In genomic region chr3:14858105-14858504, GRCh38 we compare ENCODE assay signal across 21 cellular contexts. TPM values are rescaled to one million over a fixed set of nuclear protein-coding genes. Genes with fewer than 3 reads are reported as not detected.
DNase-seq lines count a peak whose midpoint lies in the region; ATAC-seq and TF ChIP-seq lines count a peak whose summit lies in the region.
"Had no signal": no experiment of that assay in that cellular context is flagged by ENCODE, and none has a peak within 500 bp of the region (broad histone marks: within the 10 kb centered on the region; RNA-seq: fewer than 3 reads in every experiment).

No MANE protein-coding gene starts in this region.

- H3K4me1 Mint-ChIP-seq in chondrocyte (ENCODE audit: low read depth), result no peaks in the 10 kb centered on the region
- H3K4me1 Mint-ChIP-seq in neural progenitor cell, result peaks cover 5% of the 10 kb centered on the region
- H3K4me1 Mint-ChIP-seq: B cell; CD4-positive, CD25-positive, alpha-beta regulatory T cell had no signal

- H3K4me2 ChIP-seq in DND-41 (ENCODE audit: insufficient read depth, low read length), result no peak overlapping the region
- H3K4me2 ChIP-seq in neural progenitor cell, result no peak overlapping the region
- H3K4me2 ChIP-seq: BLaER1 had no signal

- no peak for ATAC-seq in DND-41 (ENCODE audit: insufficient read depth, low read depth)
- ATAC-seq in HG02938 (IDR thresholded peaks at IDR 0.05; ENCODE audit: unreplicated experiment), result no peak
- no peak for ATAC-seq in GM18870 (IDR thresholded peaks at IDR 0.05; ENCODE audit: unreplicated experiment)
- ATAC-seq: CD8-positive, alpha-beta T cell; GM12878 had no signal

- H3K27ac Mint-ChIP-seq in chondrocyte (ENCODE audit: unreplicated experiment), result no peak overlapping the region
- H3K27ac Mint-ChIP-seq in neural progenitor cell, result peak overlapping the region; percentile 9
- H3K27ac Mint-ChIP-seq: B cell; CD4-positive, CD25-positive, alpha-beta regulatory T cell; CD8-positive, alpha-beta T cell had no signal

- H3K4me3 ChIP-seq in DND-41 (ENCODE audit: low read depth in 1 of 2, low read length in 2 of 2) (no peak overlapping the region), neural progenitor cell (no peak overlapping the region)
- H3K4me3 ChIP-seq: BLaER1, GM12878, GM23248 had no signal

- H2AFZ ChIP-seq in DND-41 (ENCODE audit: low read depth, low read length) (no peak overlapping the region), neural progenitor cell (replicated peaks) (no peak overlapping the region)
- H2AFZ ChIP-seq: GM23248 had no signal

- H3K36me3 Mint-ChIP-seq in chondrocyte (ENCODE audit: low read depth) (no peaks in the 10 kb centered on the region), neural progenitor cell (no peaks in the 10 kb centered on the region)
- H3K36me3 Mint-ChIP-seq: CD4-positive, CD25-positive, alpha-beta regulatory T cell; CD8-positive, alpha-beta T cell had no signal

- peaks cover 50% of the 10 kb centered on the region for H3K27me3 Mint-ChIP-seq in chondrocyte (ENCODE audit: low read depth)
- H3K27me3 Mint-ChIP-seq in neural progenitor cell (ENCODE audit: insufficient read depth, low read depth), result peaks cover 4% of the 10 kb centered on the region

- no peaks in the 10 kb centered on the region for H3F3A ChIP-seq in neural progenitor cell (ENCODE audit: low read depth)

- H3K27ac ChIP-seq in DND-41 (ENCODE audit: low read length), result 0 out of 2 replicates have a peak overlapping the region, but pooled peaks have one; percentile 18
- H3K27ac ChIP-seq in neural progenitor cell, result no peak overlapping the region
- H3K27ac ChIP-seq: BLaER1, C4-2B, GM23248 had no signal

- H4K20me1 ChIP-seq in DND-41 (ENCODE audit: insufficient read depth, low read length) (no peaks in the 10 kb centered on the region), neural progenitor cell (ENCODE audit: low read depth) (no peaks in the 10 kb centered on the region)
- H4K20me1 ChIP-seq: BLaER1 had no signal

- H3K27me3 ChIP-seq in DND-41 (ENCODE audit: insufficient read depth, low read length, poor library complexity) (no peaks in the 10 kb centered on the region), neural progenitor cell (no peaks in the 10 kb centered on the region)
- H3K27me3 ChIP-seq: BLaER1 had no signal

- H3K9me3 ChIP-seq in DND-41 (ENCODE audit: insufficient read depth, low read length, severe bottlenecking), result no peaks in the 10 kb centered on the region
- H3K9me3 ChIP-seq in neural progenitor cell (ENCODE audit: low read depth), result no peaks in the 10 kb centered on the region

- H3K4me1 ChIP-seq in DND-41 (ENCODE audit: insufficient read depth, low read length) (peaks cover 5% of the 10 kb centered on the region), neural progenitor cell (no peaks in the 10 kb centered on the region)
- H3K4me1 ChIP-seq: BLaER1, Caco-2 had no signal

- H3K79me2 ChIP-seq in DND-41 (ENCODE audit: insufficient read depth, low read length) (no peaks in the 10 kb centered on the region), neural progenitor cell (ENCODE audit: low read depth) (no peaks in the 10 kb centered on the region)

- H3K4me3 Mint-ChIP-seq in chondrocyte (ENCODE audit: unreplicated experiment) (no peak overlapping the region), neural progenitor cell (peak overlapping the region; percentile 37)
- H3K4me3 Mint-ChIP-seq: B cell; CD4-positive, CD25-positive, alpha-beta regulatory T cell; CD8-positive, alpha-beta T cell had no signal

- H3K9ac ChIP-seq in DND-41 (ENCODE audit: low read depth, low read length) (no peak overlapping the region), neural progenitor cell (no peak overlapping the region)
- H3K9ac ChIP-seq: BLaER1, GM23248 had no signal

- TF ChIP-seq CTCF in DND-41 (IDR thresholded peaks at IDR 0.05; ENCODE audit: borderline replicate concordance, extremely low read depth, low read length, poor library complexity, severe bottlenecking) (no peak), chondrocyte (IDR thresholded peaks at IDR 0.05) (no peak), neural progenitor cell (IDR thresholded peaks at IDR 0.05) (no peak)

- DNase-seq in DND-41 (no peak), chondrocyte (ENCODE audit: low spot score) (peak; percentile 0), neural progenitor cell (ENCODE audit: low spot score) (no peak), AG08396 (ENCODE audit: low spot score) (no peak)
- DNase-seq: 8988T; Caco-2; CD4-positive, CD25-positive, alpha-beta regulatory T cell; CD8-positive, alpha-beta T cell; DMS153; EL; GDM1; GM23248; H7; HCEC 1CT had no signal

- H3K36me3 ChIP-seq in DND-41 (ENCODE audit: insufficient read depth, low read length) (no peaks in the 10 kb centered on the region), neural progenitor cell (no peaks in the 10 kb centered on the region)
- H3K36me3 ChIP-seq: BLaER1 had no signal

- peaks cover 15% of the 10 kb centered on the region for H3K9me3 Mint-ChIP-seq in chondrocyte (ENCODE audit: low read depth)
- peaks cover 8% of the 10 kb centered on the region for H3K9me3 Mint-ChIP-seq in neural progenitor cell
- H3K9me3 Mint-ChIP-seq: CD8-positive, alpha-beta T cell had no signal

RNA-seq across cellular contexts. Expression of gene FGD5, which starts 39.3 kb away (rescaled TPM):
- total RNA-seq in chondrocyte, result 0.22 to 0.46 TPM (median 0.28 TPM) in 3 replicates
- total RNA-seq in neural progenitor cell (ENCODE audit: low replicate concordance), result 0.24 and 0.25 TPM in 2 replicates
- total RNA-seq: A673; B cell; CD8-positive, alpha-beta T cell; GM23248 had no signal
